12 cellular contexts compared by ENCODE assay signal in genomic region chr13:110409581-110409992, GRCh38.
DNase-seq lines count a peak whose midpoint lies in the region; ATAC-seq and TF ChIP-seq lines count a peak whose summit lies in the region.
"Had no signal": no experiment of that assay in that cellular context is flagged by ENCODE, and none has a peak within 500 bp of the region (broad histone marks: within the 10 kb centered on the region; RNA-seq: fewer than 3 reads in every experiment).

No MANE protein-coding gene starts in this region.

- H3K9me3 ChIP-seq in PC-3 (ENCODE audit: low read length) (no peaks in the 10 kb centered on the region), lung (ENCODE audit: control insufficient read depth in 2 of 2, insufficient read depth in 1 of 2, low read length in 1 of 2) (no peaks in the 10 kb centered on the region), tibial nerve (no peaks in the 10 kb centered on the region)
- H3K9me3 ChIP-seq: mucosa of descending colon had no signal

- no peak overlapping the region for H3K27ac Mint-ChIP-seq in activated CD8-positive, alpha-beta memory T cell treated with anti-CD3 and anti-CD28 coated beads, Interleukin-2, amount 10 ng/mL, durations not matched to agents 7 days and 5 days
- H3K27ac Mint-ChIP-seq: effector memory CD8-positive, alpha-beta T cell; T-helper 17 cell had no signal

- H3K9me3 Mint-ChIP-seq in activated CD8-positive, alpha-beta memory T cell treated with anti-CD3 and anti-CD28 coated beads, Interleukin-2, amount 10 ng/mL, durations not matched to agents 7 days and 5 days (ENCODE audit: low read depth): no peaks in the 10 kb centered on the region
- H3K9me3 Mint-ChIP-seq: effector memory CD8-positive, alpha-beta T cell had no signal

- peak; percentile 74 for DNase-seq in PC-3
- peak; percentile 80 for DNase-seq in coronary artery (ENCODE audit: low spot score)
- no peak for DNase-seq in lung (ENCODE audit: low spot score)
- no peak for DNase-seq in tibial nerve (ENCODE audit: low spot score in 2 of 2)
- DNase-seq in caudate nucleus (lab: John Stamatoyannopoulos, UW): no peak
- no peak for DNase-seq in activated CD8-positive, alpha-beta memory T cell treated with anti-CD3 and anti-CD28 coated beads, Interleukin-2, amount 10 ng/mL, durations not matched to agents 7 days and 5 days
- DNase-seq in pons (ENCODE audit: low spot score): no peak
- DNase-seq: effector memory CD8-positive, alpha-beta T cell; GDM1; mucosa of descending colon; T-helper 17 cell had no signal

- H3K79me2 ChIP-seq in PC-3 (ENCODE audit: low read length): no peaks in the 10 kb centered on the region

- no peaks in the 10 kb centered on the region for H3F3A ChIP-seq in PC-3 (ENCODE audit: low read length, unreplicated experiment)

- H3K4me1 ChIP-seq in PC-3 (ENCODE audit: insufficient read depth, low read length): peaks cover 32% of the 10 kb centered on the region
- H3K4me1 ChIP-seq in lung (ENCODE audit: control insufficient read depth in 2 of 2, insufficient read depth in 2 of 2, low read length in 2 of 2): peaks cover 29 to 36% of the 10 kb centered on the region in 2 donors
- peaks cover 0 to 84% (median 37%) of the 10 kb centered on the region in 4 donors for H3K4me1 ChIP-seq in tibial nerve

- no peaks in the 10 kb centered on the region for H3K9me2 ChIP-seq in PC-3 (replicated peaks; ENCODE audit: low read length)

- CTCF ChIA-PET in PC-3 (lab: Charles Lee): no interaction called here
- CTCF ChIA-PET in activated CD8-positive, alpha-beta memory T cell treated with anti-CD3 and anti-CD28 coated beads, Interleukin-2, amount 10 ng/mL, durations not matched to agents 7 days and 5 days (lab: Charles Lee): interaction anchor here (3.6 kb wide), 1 partner anchor 187 kb away, joined by 34 read pairs; no protein-coding TSS in a partner anchor

- no peak for TF ChIP-seq CTCF in PC-3 (conservative IDR thresholded peaks at IDR 0.05; ENCODE audit: low read depth, low read length)
- TF ChIP-seq CTCF in coronary artery (IDR thresholded peaks at IDR 0.05): no peak
- TF ChIP-seq CTCF in lung (IDR thresholded peaks at IDR 0.05; ENCODE audit: control extremely low read depth, extremely low read depth): no peak
- no peak for TF ChIP-seq CTCF in tibial nerve (IDR thresholded peaks at IDR 0.05)

- no peak overlapping the region for H3K4me3 Mint-ChIP-seq in activated CD8-positive, alpha-beta memory T cell treated with anti-CD3 and anti-CD28 coated beads, Interleukin-2, amount 10 ng/mL, durations not matched to agents 7 days and 5 days
- H3K4me3 Mint-ChIP-seq: effector memory CD8-positive, alpha-beta T cell; T-helper 17 cell had no signal

- H3K27ac ChIP-seq in PC-3 (ENCODE audit: low read length) (peak overlapping the region; percentile 88), coronary artery (peak overlapping the region; percentile 97 to 98), lung (ENCODE audit: low read depth in 1 of 2, low read length in 1 of 2) (peak overlapping the region; percentile 48 to 50), tibial nerve (peak overlapping the region; percentile 54 to 93 (median 84)), caudate nucleus (ENCODE audit: low read depth, low read length) (no peak overlapping the region)

- ATAC-seq in PC-3 (peak; percentile 54), lung (ENCODE audit: insufficient read depth, low FRiP score) (no peak), HG02870 (IDR thresholded peaks at IDR 0.05; ENCODE audit: unreplicated experiment) (no peak)
- ATAC-seq in activated CD8-positive, alpha-beta memory T cell treated with anti-CD3 and anti-CD28 coated beads, Interleukin-2, amount 10 ng/mL, durations not matched to agents 7 days and 5 days: no peak
- ATAC-seq: effector memory CD8-positive, alpha-beta T cell; mucosa of descending colon; T-helper 17 cell had no signal

- intact Hi-C loops in PC-3 (cut with micrococcal nuclease): no loop called here

- POLR2A ChIA-PET in PC-3 (lab: Charles Lee; ENCODE audit: unreplicated experiment): no interaction called here

- H3K4me2 ChIP-seq in PC-3 (ENCODE audit: low read length): no peak overlapping the region; the same call in 1 of the 2 replicates

- WGBS in lung, 2 donors: 29 to 47% methylated on average over 13 of the region's 13 CpGs
- 30 to 62% methylated on average over 7 to 13 of the region's 13 CpGs for WGBS in tibial nerve, 2 donors

- no peaks in the 10 kb centered on the region for H3K36me3 ChIP-seq in PC-3 (ENCODE audit: low read depth, low read length)
- no peaks in the 10 kb centered on the region for H3K36me3 ChIP-seq in lung (ENCODE audit: control insufficient read depth in 2 of 2, insufficient read depth in 2 of 2, low read length in 2 of 2)
- H3K36me3 ChIP-seq in tibial nerve: no peaks in the 10 kb centered on the region

- no TSS peak for BruUV-seq in PC-3 (replicated peaks; lab: Mats Ljungman, UMichigan)

- H3K4me1 Mint-ChIP-seq in activated CD8-positive, alpha-beta memory T cell treated with anti-CD3 and anti-CD28 coated beads, Interleukin-2, amount 10 ng/mL, durations not matched to agents 7 days and 5 days: peaks cover 4% of the 10 kb centered on the region

- H3K27me3 ChIP-seq in PC-3 (ENCODE audit: low read length) (no peaks in the 10 kb centered on the region), lung (ENCODE audit: control insufficient read depth, insufficient read depth) (no peaks in the 10 kb centered on the region), tibial nerve (no peaks in the 10 kb centered on the region)

- H3K36me3 Mint-ChIP-seq in activated CD8-positive, alpha-beta memory T cell treated with anti-CD3 and anti-CD28 coated beads, Interleukin-2, amount 10 ng/mL, durations not matched to agents 7 days and 5 days: no peaks in the 10 kb centered on the region

- no peaks in the 10 kb centered on the region for H4K20me1 ChIP-seq in PC-3 (ENCODE audit: low read length)

- no peak for TF ChIP-seq POLR2A in tibial nerve (IDR thresholded peaks at IDR 0.05)

- no peak overlapping the region for H2AFZ ChIP-seq in PC-3 (ENCODE audit: low read length)

- TF ChIP-seq EP300 in tibial nerve (IDR thresholded peaks at IDR 0.05): peak in 1 of 2 donors; percentile 77

- H3K27me3 Mint-ChIP-seq in activated CD8-positive, alpha-beta memory T cell treated with anti-CD3 and anti-CD28 coated beads, Interleukin-2, amount 10 ng/mL, durations not matched to agents 7 days and 5 days: peaks cover 38% of the 10 kb centered on the region

- peak overlapping the region; percentile 62 for H3K9ac ChIP-seq in PC-3 (ENCODE audit: low read length)

- H3K4me3 ChIP-seq in PC-3 (ENCODE audit: low read length) (no peak overlapping the region), coronary artery (no peak overlapping the region), lung (no peak overlapping the region), tibial nerve (no peak overlapping the region)
- H3K4me3 ChIP-seq: mucosa of descending colon had no signal

Comparison
In these comparisons a context has a peak if more than half of its experiments do, and no peak if none do; other contexts are left out.
1. DNase-seq: peak in PC-3 (single experiment) and coronary artery (single experiment); none in lung (single experiment), tibial nerve (0 of 2), caudate nucleus (0 of 61), activated CD8-positive, alpha-beta memory T cell treated with anti-CD3 and anti-CD28 coated beads, Interleukin-2, amount 10 ng/mL, durations not matched to agents 7 days and 5 days (single experiment) and pons (single experiment).